Comparison of ENCODE assay signal across 8 cellular contexts in genomic region chr7:139360210-139360947, GRCh38. TPM values are rescaled to one million over a fixed set of nuclear protein-coding genes. Genes with fewer than 3 reads are reported as not detected.
DNase-seq lines count a peak whose midpoint lies in the region; ATAC-seq and TF ChIP-seq lines count a peak whose summit lies in the region.

No MANE protein-coding gene starts in this region.

- CTCF ChIA-PET in T-cell (lab: Charles Lee), result interaction anchor here in 1 of 2 donors (0.7 to 1.6 kb wide), 2 partner anchors 21 to 34 kb away, joined by 6 read pairs; no protein-coding TSS in a partner anchor

- H3K4me3 Mint-ChIP-seq in T-cell (peak overlapping the region; percentile 97 to 99 (median 97)), type B pancreatic cell (peak overlapping the region; percentile 99)

- WGBS in heart right ventricle, 2 donors, result 0 to 1% methylated on average over 47 of the region's 47 CpGs

- intact Hi-C loops in heart right ventricle (cut with DNase I) (no loop called here), posterior cingulate gyrus (cut with DNase I) (loop anchor here (5.0 kb wide), 1 partner anchor 57 kb away; no protein-coding TSS in a partner anchor)

- DNase-seq in GM13977 (ENCODE audit: low spot score) (peak; percentile 94), NCI-H146 (lab: John Stamatoyannopoulos, UW) (peak; percentile 97), T-cell (peak; percentile 95 to 99 (median 98)), amniotic epithelial cell (ENCODE audit: low read depth) (peak; percentile 87), heart right ventricle (peak; percentile 96), posterior cingulate gyrus (peak; percentile 95 to 99 (median 98)), type B pancreatic cell (ENCODE audit: extremely low spot score, unreplicated experiment) (peak; percentile 98)

- TF ChIP-seq CTCF in GM13977 (IDR thresholded peaks at IDR 0.05; ENCODE audit: extremely low read depth, insufficient read depth, missing control alignments) (no peak), heart right ventricle (IDR thresholded peaks at IDR 0.05) (no peak), type B pancreatic cell (conservative IDR thresholded peaks at IDR 0.05) (no peak)

- in situ Hi-C loops in GM13977 (cut with MboI; ENCODE audit: low pct_unique_long_range_greater_than_20kb, low sequenced_read_pairs, unreplicated experiment), result no loop called here

- H3K27me3 Mint-ChIP-seq in T-cell (no peaks in the 10 kb centered on the region), type B pancreatic cell (no peaks in the 10 kb centered on the region)

- POLR2A ChIA-PET in T-cell (lab: Charles Lee), result interaction anchor here (0.5 to 1.5 kb wide), 6 partner anchors 10 to 282 kb away, joined by 3 to 15 read pairs (median 6); no protein-coding TSS in a partner anchor

- ATAC-seq in HG02852 (IDR thresholded peaks at IDR 0.05; ENCODE audit: unreplicated experiment), result peak; percentile 70
- ATAC-seq in T-cell (replicated peaks in 1 of 4), result peak; percentile 77 to 79 (median 79)
- peak; percentile 86 to 91 (median 90) for ATAC-seq in heart right ventricle

- H3K27me3 ChIP-seq in heart right ventricle, result no peaks in the 10 kb centered on the region

- peaks cover 0 to 24% (median 0%) of the 10 kb centered on the region in 9 donors for H3K36me3 ChIP-seq in heart right ventricle

- peaks cover 53 to 69% (median 57%) of the 10 kb centered on the region in 3 donors for H3K4me1 Mint-ChIP-seq in T-cell
- H3K4me1 Mint-ChIP-seq in type B pancreatic cell (ENCODE audit: unreplicated experiment), result peaks cover 22% of the 10 kb centered on the region

- H3K27ac Mint-ChIP-seq in T-cell (peak overlapping the region; percentile 98 to 99), type B pancreatic cell (peak overlapping the region; percentile 99)

- peaks cover 0 to 56% (median 43%) of the 10 kb centered on the region in 9 donors for H3K4me1 ChIP-seq in heart right ventricle

- H3K4me3 ChIP-seq in heart right ventricle, result peak overlapping the region; percentile 81 to 96 (median 88)

- peaks cover 7% of the 10 kb centered on the region for H3K36me3 Mint-ChIP-seq in T-cell
- peaks cover 10% of the 10 kb centered on the region for H3K36me3 Mint-ChIP-seq in type B pancreatic cell

- H3K9me3 ChIP-seq in heart right ventricle, result no peaks in the 10 kb centered on the region

- no peaks in the 10 kb centered on the region for H3K9me3 Mint-ChIP-seq in T-cell
- no peaks in the 10 kb centered on the region for H3K9me3 Mint-ChIP-seq in type B pancreatic cell

- peak overlapping the region; percentile 99 to 100 (median 99) for H3K27ac ChIP-seq in heart right ventricle

RNA-seq across cellular contexts. Expression of gene LUC7L2, which starts 0.7 kb away (rescaled TPM):
- total RNA-seq in T-cell (100 to 1,000 TPM; 131 to 169 (median 142) TPM), heart right ventricle (10 to 100 TPM; 43.5 to 50.1 (median 47.8) TPM), type B pancreatic cell (ENCODE audit: low replicate concordance) (83.5 and 90.0 TPM in 2 replicates)
- 10 to 100 TPM; 26.6 to 52.7 TPM for polyA plus RNA-seq in heart right ventricle

RNA-seq across cellular contexts. Expression of gene FMC1, which starts 19.2 kb away (rescaled TPM):
- total RNA-seq in T-cell (1 to 10 TPM; 3.1 to 9.8 (median 8.5) TPM), heart right ventricle (10 to 100 TPM; 24.9 to 61.3 (median 42.2) TPM), type B pancreatic cell (ENCODE audit: low replicate concordance) (13.9 and 15.2 TPM in 2 replicates)
- polyA plus RNA-seq in heart right ventricle, result 10 to 100 TPM; 41.9 to 96.3 TPM

Comparison
In these comparisons a context has a peak if more than half of its experiments do, and no peak if none do; other contexts are left out.
1. Peak in every context shown above with its lines: DNase-seq, ATAC-seq, H3K4me3 ChIP-seq and H3K27ac ChIP-seq.